In genomic region chr1:218524986-218525385, GRCh38 we compare ENCODE assay signal across 34 cellular contexts.
DNase-seq lines count a peak whose midpoint lies in the region; ATAC-seq, FAIRE-seq and TF ChIP-seq lines count a peak whose summit lies in the region.
"Had no signal": no experiment of that assay in that cellular context is flagged by ENCODE, and none has a peak within 500 bp of the region (broad histone marks: within the 10 kb centered on the region; RNA-seq: fewer than 3 reads in every experiment).

No MANE protein-coding gene starts in this region.

- no peak overlapping the region for H3K4ac ChIP-seq in IMR-90 (ENCODE audit: low read depth, low read length)

- H3K27me3 Mint-ChIP-seq in nephron (ENCODE audit: low read depth), result no peaks in the 10 kb centered on the region

- H3K56ac ChIP-seq in IMR-90 (ENCODE audit: extremely low read depth, insufficient read depth, low read length), result no peak overlapping the region

- no peak for ATAC-seq in IMR-90 (ENCODE audit: low read depth)
- ATAC-seq: activated naive CD8-positive, alpha-beta T cell treated with anti-CD3 and anti-CD28 coated beads, Interleukin-2, amount 50 U/mL, for 24 hours; CD8-positive, alpha-beta T cell; GM12878; left cardiac atrium; right lobe of liver had no signal

- H4K20me1 ChIP-seq in IMR-90 (ENCODE audit: insufficient read depth, low read length), result no peaks in the 10 kb centered on the region

- H3K36me3 Mint-ChIP-seq in nephron (ENCODE audit: low read depth), result no peaks in the 10 kb centered on the region
- H3K36me3 Mint-ChIP-seq: CD8-positive, alpha-beta T cell had no signal

- no peak overlapping the region for H3K9ac ChIP-seq in IMR-90 (ENCODE audit: low read depth, low read length)
- H3K9ac ChIP-seq: KMS-11 had no signal

- peak overlapping the region; percentile 36 to 81 (median 68) for H3K27ac Mint-ChIP-seq in nephron
- H3K27ac Mint-ChIP-seq: activated naive CD8-positive, alpha-beta T cell treated with anti-CD3 and anti-CD28 coated beads, Interleukin-2, amount 50 U/mL, for 24 hours; B cell; CD8-positive, alpha-beta T cell had no signal

- H3K4me3 ChIP-seq in A673 (ENCODE audit: low read depth, low read length, poor library complexity, severe bottlenecking), result no peak overlapping the region
- H3K4me3 ChIP-seq in IMR-90 (ENCODE audit: insufficient read depth, low read depth, low read length), result no peak overlapping the region
- H3K4me3 ChIP-seq in small intestine (ENCODE audit: low read depth in 1 of 2, low read length in 2 of 2), result no peak overlapping the region
- H3K4me3 ChIP-seq: dorsolateral prefrontal cortex, GM12878, lung, prostate gland, right lobe of liver, SK-N-MC, stomach had no signal

- in situ Hi-C loops in IMR-90 (cut with MboI; ENCODE audit: low sequenced_read_pairs), result no loop called here

- no peak for FAIRE-seq in small intestine (lab: Jason Lieb, UNC)
- FAIRE-seq: frontal cortex, GM12878, H54 had no signal

- no peak overlapping the region for H2AFZ ChIP-seq in IMR-90 (replicated peaks; ENCODE audit: low read length, poor library complexity)

- H4K91ac ChIP-seq in IMR-90 (ENCODE audit: insufficient read depth, low read depth, low read length), result no peak overlapping the region

- no peak overlapping the region for H4K8ac ChIP-seq in IMR-90 (ENCODE audit: low read depth in 2 of 2, low read length in 2 of 2)

- no peak overlapping the region for H3K4me2 ChIP-seq in IMR-90 (ENCODE audit: low read depth, low read length)
- H3K4me2 ChIP-seq: KMS-11 had no signal

- H3K23ac ChIP-seq in IMR-90 (ENCODE audit: low read depth, low read length), result no peak overlapping the region

- H3K36me3 ChIP-seq in A673 (ENCODE audit: insufficient read depth, low read length, poor library complexity, severe bottlenecking), result no peaks in the 10 kb centered on the region
- H3K36me3 ChIP-seq in IMR-90 (ENCODE audit: control insufficient read depth, insufficient read depth, low read length), result no peaks in the 10 kb centered on the region
- H3K36me3 ChIP-seq in small intestine (ENCODE audit: control insufficient read depth in 2 of 2, insufficient read depth in 2 of 2, low read length in 2 of 2), result no peaks in the 10 kb centered on the region
- H3K36me3 ChIP-seq: neutrophil, prostate gland, right lobe of liver, stomach had no signal

- no peaks in the 10 kb centered on the region for H3K9me3 Mint-ChIP-seq in nephron
- H3K9me3 Mint-ChIP-seq: activated naive CD8-positive, alpha-beta T cell treated with anti-CD3 and anti-CD28 coated beads, Interleukin-2, amount 50 U/mL, for 24 hours; CD8-positive, alpha-beta T cell had no signal

- TF ChIP-seq CTCF in A673 (conservative IDR thresholded peaks at IDR 0.05; ENCODE audit: low read depth, low read length) (no peak), IMR-90 (conservative IDR thresholded peaks at IDR 0.05; ENCODE audit: low read depth, low read length) (no peak), nephron (IDR thresholded peaks at IDR 0.05; ENCODE audit: unreplicated experiment in 3 of 3) (no peak)

- peak overlapping the region in 1 of 3 experiments; percentile 3 for H3K4me3 Mint-ChIP-seq in nephron
- H3K4me3 Mint-ChIP-seq: activated naive CD8-positive, alpha-beta T cell treated with anti-CD3 and anti-CD28 coated beads, Interleukin-2, amount 50 U/mL, for 24 hours; B cell; CD8-positive, alpha-beta T cell had no signal

- no peak for TF ChIP-seq POLR2A in IMR-90 (IDR thresholded peaks at IDR 0.05; ENCODE audit: low read depth, low read length)

- WGBS in IMR-90 (ENCODE audit: extremely low coverage in 2 of 2, insufficient read length in 1 of 2), 2 experiments, result 100% methylated on average over 1 of the region's 6 CpGs; no CpG with 5 or more reads in 1 of the 2 experiments
- WGBS in small intestine, 3 donors, result 59 to 72% (median 59%) methylated on average over 6 of the region's 6 CpGs

- H2BK15ac ChIP-seq in IMR-90 (ENCODE audit: low read depth, low read length), result peak overlapping the region; percentile 3; the same call in 1 of the 3 replicates

- no peaks in the 10 kb centered on the region for H3K27me3 ChIP-seq in A673 (replicated peaks; ENCODE audit: insufficient read depth, low read depth, low read length, poor library complexity)
- no peaks in the 10 kb centered on the region for H3K27me3 ChIP-seq in IMR-90 (ENCODE audit: control insufficient read depth, insufficient read depth, low read length)
- H3K27me3 ChIP-seq in small intestine (ENCODE audit: control insufficient read depth in 2 of 2, insufficient read depth in 2 of 2, low read length in 2 of 2), result no peaks in the 10 kb centered on the region
- H3K27me3 ChIP-seq: neutrophil, right lobe of liver, stomach had no signal

- intact Hi-C loops in A673 (cut with micrococcal nuclease; ENCODE audit: unreplicated experiment) (loop anchor here (5.0 kb wide), 1 partner anchor 178 kb away; the partner anchor contains the start of gene TGFB2), IMR-90 (cut with micrococcal nuclease) (loop anchor here (2.0 to 5.0 kb wide), 2 partner anchors 26 to 542 kb away; no protein-coding TSS in a partner anchor)

- H2BK120ac ChIP-seq in IMR-90 (ENCODE audit: low read depth, low read length), result no peak overlapping the region

- no peaks in the 10 kb centered on the region for H3K9me3 ChIP-seq in A673 (ENCODE audit: low read depth, low read length, poor library complexity, severe bottlenecking)
- H3K9me3 ChIP-seq in IMR-90 (ENCODE audit: control insufficient read depth, insufficient read depth, low read length), result no peaks in the 10 kb centered on the region
- H3K9me3 ChIP-seq in small intestine (ENCODE audit: control insufficient read depth, low read depth), result no peaks in the 10 kb centered on the region
- H3K9me3 ChIP-seq: neutrophil, prostate gland, right lobe of liver, stomach had no signal

- no peak overlapping the region for H2BK5ac ChIP-seq in IMR-90 (ENCODE audit: low read depth, low read length, poor library complexity, severe bottlenecking)

- no peak overlapping the region for H2BK20ac ChIP-seq in IMR-90 (ENCODE audit: low read depth, low read length)

- TF ChIP-seq RAD21 in IMR-90 (IDR thresholded peaks at IDR 0.05; ENCODE audit: low read length), result no peak

- peaks cover 6% of the 10 kb centered on the region for H3K9me1 ChIP-seq in IMR-90 (ENCODE audit: insufficient read depth, low read length)

- H3K27ac ChIP-seq in A673 (ENCODE audit: low read depth, low read length, poor library complexity, severe bottlenecking) (no peak overlapping the region), IMR-90 (ENCODE audit: insufficient read depth, low read length) (no peak overlapping the region), small intestine (ENCODE audit: low read depth in 1 of 2, low read length in 1 of 2) (no peak overlapping the region)
- H3K27ac ChIP-seq: dorsolateral prefrontal cortex, HL-60, KMS-11, neutrophil, prostate gland, right lobe of liver, SK-N-MC, stomach had no signal

- dilution Hi-C loops in IMR-90 (cut with HindIII; ENCODE audit: low sequenced_read_pairs, unreplicated experiment), result no loop called here

- POLR2A ChIA-PET in A673 (lab: Charles Lee; ENCODE audit: low non-redundant PET) (interaction anchor here (0.7 kb wide), 1 partner anchor 154 kb away, joined by 3 read pairs; no protein-coding TSS in a partner anchor), IMR-90 (lab: Charles Lee; ENCODE audit: unreplicated experiment) (interaction anchor here (0.6 kb wide), 1 partner anchor 268 kb away, joined by 4 read pairs; no protein-coding TSS in a partner anchor)

- no peak overlapping the region for H3K14ac ChIP-seq in IMR-90 (replicated peaks; ENCODE audit: low read depth, low read length)

- H3K4me1 Mint-ChIP-seq in nephron, result peaks cover 55% of the 10 kb centered on the region
- H3K4me1 Mint-ChIP-seq: activated naive CD8-positive, alpha-beta T cell treated with anti-CD3 and anti-CD28 coated beads, Interleukin-2, amount 50 U/mL, for 24 hours; B cell had no signal

- 0 out of 2 replicates have a peak overlapping the region, but pooled peaks have one; percentile 33 for H2AK5ac ChIP-seq in IMR-90 (ENCODE audit: low read depth, low read length)

- BruUV-seq in A673 (replicated peaks; lab: Mats Ljungman, UMichigan) (no TSS peak), IMR-90 (replicated peaks; lab: Mats Ljungman, UMichigan) (no TSS peak)

- CTCF ChIA-PET in A673 (lab: Charles Lee) (no interaction called here), IMR-90 (lab: Yijun Ruan, JAX) (interaction anchor here (0.6 to 1.0 kb wide), 2 partner anchors 187 to 225 kb away, joined by 3 to 4 read pairs; no protein-coding TSS in a partner anchor)

- no peak overlapping the region for H3K18ac ChIP-seq in IMR-90 (ENCODE audit: low read depth, low read length)

- peak; percentile 56 for DNase-seq in A673 (ENCODE audit: low spot score)
- DNase-seq in IMR-90, result no peak
- peak; percentile 49 for DNase-seq in dermis blood vessel endothelial cell
- no peak for DNase-seq in small intestine
- no peak for DNase-seq in NCI-H2081 treated with DMSO at 0.1 percent for 48 hours (lab: John Stamatoyannopoulos, UW)
- DNase-seq in NK-92 (lab: John Stamatoyannopoulos, UW; ENCODE audit: unreplicated experiment), result no peak
- DNase-seq in NCI-H510A treated with DMSO at 0.1 percent for 48 hours (lab: John Stamatoyannopoulos, UW), result no peak
- DNase-seq: ACHN; activated CD4-positive, alpha-beta T cell treated with anti-CD3 and anti-CD28 coated beads, Interleukin-2, amount 50 U/mL, for 48 hours; activated naive CD4-positive, alpha-beta T cell; activated naive CD8-positive, alpha-beta T cell treated with anti-CD3 and anti-CD28 coated beads, Interleukin-2, amount 50 U/mL, for 24 hours; CD8-positive, alpha-beta T cell; cerebellar nuclear complex; DMS 273 treated with DMSO at 0.1 percent for 48 hours; dorsolateral prefrontal cortex; left cardiac atrium; NCI-H1417 treated with DMSO at 0.1 percent for 48 hours; NCI-H2081; NCI-H748 treated with DMSO at 0.1 percent for 48 hours; right lobe of liver; stimulated activated CD4-positive, alpha-beta T cell treated with anti-CD3 and anti-CD28 coated beads, Interleukin-12 subunit alpha, Interleukin-12 subunit beta, amount 100 ng/mL, for 4 hours; stimulated activated CD4-positive, alpha-beta T cell treated with anti-CD3 and anti-CD28 coated beads, Interleukin-2, amount 100 ng/mL, for 48 hours; stomach had no signal

- H3K79me1 ChIP-seq in IMR-90 (ENCODE audit: low read depth in 1 of 2, low read length in 2 of 2), result no peaks in the 10 kb centered on the region

- no peak overlapping the region for H4K5ac ChIP-seq in IMR-90 (ENCODE audit: low read depth, low read length)

- no peak overlapping the region for H2AK9ac ChIP-seq in IMR-90 (replicated peaks; ENCODE audit: low read depth, low read length, poor library complexity)

- H3K4me1 ChIP-seq in A673 (ENCODE audit: insufficient read depth, low read length, poor library complexity, severe bottlenecking) (peaks cover 17% of the 10 kb centered on the region), IMR-90 (ENCODE audit: control insufficient read depth, insufficient read depth, low read length) (peaks cover 10% of the 10 kb centered on the region), small intestine (ENCODE audit: control insufficient read depth in 2 of 2, insufficient read depth in 1 of 2, low read depth in 1 of 2, low read length in 1 of 2) (no peaks in the 10 kb centered on the region)
- H3K4me1 ChIP-seq: prostate gland, right lobe of liver, stomach had no signal

TF ChIP-seq in IMR-90, 13 proteins besides CTCF, POLR2A, EP300 and RAD21 (continues in another document):
- TF ChIP-seq FOS (IDR thresholded peaks at IDR 0.05; ENCODE audit: low read depth, low read length) (no peak), MXI1 (IDR thresholded peaks at IDR 0.05; ENCODE audit: borderline replicate concordance, low read depth, low read length) (no peak), MAFK (IDR thresholded peaks at IDR 0.05; ENCODE audit: low read depth, low read length) (no peak)

Comparison
In these comparisons a context has a peak if more than half of its experiments do, and no peak if none do; other contexts are left out.
1. DNase-seq: peak in A673 (single experiment) and dermis blood vessel endothelial cell (single experiment); none in IMR-90 (single experiment), small intestine (single experiment), NCI-H2081 treated with DMSO at 0.1 percent for 48 hours (single experiment), NK-92 (single experiment) and NCI-H510A treated with DMSO at 0.1 percent for 48 hours (single experiment).